In the genomic region with DNA sequence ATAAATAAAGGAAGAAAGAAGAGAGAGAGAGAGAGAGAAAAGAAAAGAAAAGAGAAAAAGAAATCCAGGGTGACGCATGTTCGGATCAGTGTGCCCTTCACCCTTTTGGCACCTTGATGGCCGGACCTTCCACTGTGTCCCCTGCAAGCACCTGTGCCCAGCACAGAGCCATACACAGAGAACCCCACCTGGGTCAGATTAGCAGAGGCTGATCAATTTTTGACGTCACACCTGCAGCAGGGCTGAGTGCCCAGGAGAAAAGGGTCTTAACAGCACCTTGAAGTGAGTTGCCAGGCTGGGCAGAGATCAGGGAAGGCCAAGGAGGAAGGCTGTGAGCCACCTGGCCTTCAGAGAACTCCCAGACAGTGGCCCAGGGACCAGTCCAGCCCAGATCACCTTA, we compare ENCODE assay signal across 18 cellular contexts.
A peak's percentile ranks its signal among the peaks of the same experiment; 100 is the strongest.
DNase-seq lines count a peak whose midpoint lies in the region; ATAC-seq and TF ChIP-seq lines count a peak whose summit lies in the region.
"Had no signal": no experiment of that assay in that cellular context is flagged by ENCODE, and none has a peak within 500 bp of the region (broad histone marks: within the 10 kb centered on the region; RNA-seq: fewer than 3 reads in every experiment).

No MANE protein-coding gene starts in this region.

- H3K27ac ChIP-seq in left ventricle myocardium inferior (replicated peaks) (peak overlapping the region; percentile 94), caudate nucleus (ENCODE audit: low read depth, low read length) (peak overlapping the region; percentile 100), osteoblast (ENCODE audit: low read depth, low read length) (no peak overlapping the region)
- H3K27ac ChIP-seq: SJCRH30 had no signal

- H3K9me3 Mint-ChIP-seq in type B pancreatic cell, result peaks cover 4% of the 10 kb centered on the region
- H3K9me3 Mint-ChIP-seq: CD4-positive, alpha-beta memory T cell; HFFc6 had no signal

- no peaks in the 10 kb centered on the region for H3K36me3 ChIP-seq in left ventricle myocardium inferior
- no peaks in the 10 kb centered on the region for H3K36me3 ChIP-seq in osteoblast (ENCODE audit: insufficient read depth, low read length)
- H3K36me3 ChIP-seq: MG63, SJCRH30 had no signal

- intact Hi-C loops in left ventricle myocardium inferior (cut with micrococcal nuclease), result no loop called here
- intact Hi-C loops in left ventricle myocardium superior (cut with micrococcal nuclease), result no loop called here

- peak overlapping the region; percentile 41 for H3K27ac Mint-ChIP-seq in type B pancreatic cell
- H3K27ac Mint-ChIP-seq: CD4-positive, alpha-beta memory T cell; HFFc6 had no signal

- H3K9me3 ChIP-seq in left ventricle myocardium inferior (replicated peaks), result no peaks in the 10 kb centered on the region
- H3K9me3 ChIP-seq in osteoblast (ENCODE audit: low read depth, low read length), result no peaks in the 10 kb centered on the region
- H3K9me3 ChIP-seq: MG63, SJCRH30 had no signal

- H3K4me3 ChIP-seq in left ventricle myocardium inferior (no peak overlapping the region), osteoblast (ENCODE audit: insufficient read depth, low read length) (no peak overlapping the region)
- H3K4me3 ChIP-seq: MG63, SJCRH30 had no signal

- no peaks in the 10 kb centered on the region for H3K36me3 Mint-ChIP-seq in type B pancreatic cell
- H3K36me3 Mint-ChIP-seq: CD4-positive, alpha-beta memory T cell had no signal

- H3K4me1 ChIP-seq in left ventricle myocardium inferior, result peaks cover 40% of the 10 kb centered on the region
- H3K4me1 ChIP-seq in osteoblast (ENCODE audit: insufficient read depth, low read length), result no peaks in the 10 kb centered on the region

- no peaks in the 10 kb centered on the region for H3K27me3 Mint-ChIP-seq in type B pancreatic cell

- ATAC-seq in left ventricle myocardium superior (no peak), HG03565 (IDR thresholded peaks at IDR 0.05; ENCODE audit: unreplicated experiment) (no peak), HG03571 (IDR thresholded peaks at IDR 0.05; ENCODE audit: unreplicated experiment) (no peak), GM18858 (IDR thresholded peaks at IDR 0.05; ENCODE audit: unreplicated experiment) (no peak)

- no peak overlapping the region for H3K4me3 Mint-ChIP-seq in type B pancreatic cell
- H3K4me3 Mint-ChIP-seq: CD4-positive, alpha-beta memory T cell; HFFc6 had no signal

- no peak for TF ChIP-seq CTCF in left ventricle myocardium inferior (IDR thresholded peaks at IDR 0.05; ENCODE audit: borderline replicate concordance)
- TF ChIP-seq CTCF in osteoblast (IDR thresholded peaks at IDR 0.05; ENCODE audit: extremely low read depth, low read depth, low read length), result no peak
- no peak for TF ChIP-seq CTCF in type B pancreatic cell (conservative IDR thresholded peaks at IDR 0.05)

- H4K20me1 ChIP-seq in osteoblast (ENCODE audit: insufficient read depth, low read length), result no peaks in the 10 kb centered on the region

- no peak overlapping the region for H2AFZ ChIP-seq in osteoblast (ENCODE audit: low read length)

- peaks cover 27% of the 10 kb centered on the region for H3K4me1 Mint-ChIP-seq in type B pancreatic cell (ENCODE audit: unreplicated experiment)

- no peak for DNase-seq in left ventricle myocardium inferior
- no peak for DNase-seq in left ventricle myocardium superior
- no peak for DNase-seq in caudate nucleus (lab: John Stamatoyannopoulos, UW)
- peak; percentile 44 for DNase-seq in osteoblast (ENCODE audit: insufficient read length, low spot score, missing footprints)
- no peak for DNase-seq in type B pancreatic cell (ENCODE audit: extremely low spot score, unreplicated experiment)
- DNase-seq: CD4-positive, alpha-beta memory T cell; DND-41; GDM1; GOT3; HFFc6; KG1; MG63; NCI-H1105; NCI-H187 treated with DMSO at 0.1 percent for 48 hours; SJCRH30 had no signal

- H3K27me3 ChIP-seq in left ventricle myocardium inferior (ENCODE audit: low read depth) (no peaks in the 10 kb centered on the region), osteoblast (ENCODE audit: insufficient read depth, low read length) (no peaks in the 10 kb centered on the region)
- H3K27me3 ChIP-seq: MG63, SJCRH30 had no signal

- no peak overlapping the region for H3K4me2 ChIP-seq in osteoblast (ENCODE audit: insufficient read depth, low read length)

- H3K79me2 ChIP-seq in osteoblast (ENCODE audit: insufficient read depth, low read length), result no peaks in the 10 kb centered on the region
